Comparison of ENCODE assay signal across 28 cellular contexts in the genomic region with DNA sequence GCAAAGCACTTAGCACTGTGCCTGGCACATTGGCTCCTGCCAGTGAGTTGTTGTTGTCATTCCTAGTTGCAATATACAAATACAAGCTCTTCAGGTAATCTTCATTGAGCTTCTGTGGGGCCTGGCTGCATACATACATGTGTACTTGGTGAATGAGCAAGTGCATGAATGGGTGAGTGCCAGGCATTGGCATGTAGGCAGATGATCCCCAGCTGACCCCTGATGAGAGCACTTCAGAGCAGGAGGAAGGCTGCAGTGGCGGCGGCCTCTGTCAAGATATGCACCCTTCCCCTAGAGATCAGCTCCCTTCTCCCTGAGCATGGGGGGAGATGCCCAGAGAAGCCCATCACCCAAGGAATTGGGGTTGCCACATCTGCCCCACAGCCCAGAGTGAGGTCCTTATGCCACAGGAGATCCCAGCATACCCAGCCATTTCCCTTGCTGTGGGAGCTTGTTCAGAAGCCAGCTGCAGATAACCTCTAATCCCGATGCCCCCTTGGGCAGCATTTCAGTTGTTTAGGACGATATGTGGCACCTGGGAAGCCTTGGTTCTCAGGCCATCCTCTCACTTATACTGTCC. TPM values are rescaled to one million over a fixed set of nuclear protein-coding genes. Genes with fewer than 3 reads are reported as not detected.
"Had no signal": no experiment of that assay in that cellular context is flagged by ENCODE, and none has a peak within 500 bp of the region (broad histone marks: within the 10 kb centered on the region; RNA-seq: fewer than 3 reads in every experiment).

No MANE protein-coding gene starts in this region.

- H3K4me1 ChIP-seq: foreskin keratinocyte, gastroesophageal sphincter, prostate gland, testis, tibial artery, upper lobe of right lung, uterus had no signal

- H3K4me3 ChIP-seq: cardiac muscle cell, dorsolateral prefrontal cortex, gastroesophageal sphincter, heart left ventricle, prostate gland, sigmoid colon, testis, tibial artery, upper lobe of right lung, uterus had no signal

- H3K27ac ChIP-seq: cardiac muscle cell, dorsolateral prefrontal cortex, epithelial cell of prostate, foreskin keratinocyte, gastroesophageal sphincter, heart left ventricle, prostate gland, sigmoid colon, testis, tibial artery, upper lobe of right lung, uterus had no signal

- H3K27ac Mint-ChIP-seq: endodermal cell; immature natural killer cell; naive thymus-derived CD4-positive, alpha-beta T cell; stimulated activated memory B cell treated with anti-CD40 and anti-IgM and Interleukin-4, amounts not matched to agents 10 μg/mL and 1 μg/mL and 100 μg/mL, for 72 hours had no signal

- DNase-seq: cerebellar nuclear complex; dorsolateral prefrontal cortex; effector CD8-positive, alpha-beta T cell; endodermal cell; foreskin keratinocyte; heart left ventricle; hippocampal formation; immature natural killer cell; mesenchymal stem cell; midbrain; naive thymus-derived CD4-positive, alpha-beta T cell; right cardiac atrium; sigmoid colon; stimulated activated CD4-positive, alpha-beta T cell treated with anti-CD3 and anti-CD28 coated beads, Interleukin-2, amount 100 ng/mL, for 24 hours; stimulated activated CD4-positive, alpha-beta T cell treated with anti-CD3 and anti-CD28 coated beads, Interleukin-4, amount 100 ng/mL, for 24 hours; stimulated activated naive CD8-positive, alpha-beta T cell treated with anti-CD3 and anti-CD28 coated beads, Interleukin-15, Interleukin-2, amounts not matched to agents 100 U/mL and 50 U/mL, for 24 hours; substantia nigra; testis; tibial artery; upper lobe of right lung; uterus had no signal

- H3K9me3 Mint-ChIP-seq: endodermal cell; immature natural killer cell; naive thymus-derived CD4-positive, alpha-beta T cell; stimulated activated memory B cell treated with anti-CD40 and anti-IgM and Interleukin-4, amounts not matched to agents 10 μg/mL and 1 μg/mL and 100 μg/mL, for 72 hours had no signal

- ATAC-seq: esophagus mucosa; foreskin keratinocyte; gastroesophageal sphincter; naive thymus-derived CD4-positive, alpha-beta T cell; stimulated activated memory B cell treated with anti-CD40 and anti-IgM and Interleukin-4, amounts not matched to agents 10 μg/mL and 1 μg/mL and 100 μg/mL, for 72 hours; stimulated activated naive CD8-positive, alpha-beta T cell treated with anti-CD3 and anti-CD28 coated beads, Interleukin-15, Interleukin-2, amounts not matched to agents 100 U/mL and 50 U/mL, for 24 hours; upper lobe of right lung had no signal

- H3K9me3 ChIP-seq: gastroesophageal sphincter, heart left ventricle, prostate gland, sigmoid colon, testis, tibial artery, upper lobe of right lung, uterus had no signal

- H3K4me3 Mint-ChIP-seq: endodermal cell; immature natural killer cell; naive thymus-derived CD4-positive, alpha-beta T cell; stimulated activated memory B cell treated with anti-CD40 and anti-IgM and Interleukin-4, amounts not matched to agents 10 μg/mL and 1 μg/mL and 100 μg/mL, for 72 hours had no signal

- H3K36me3 ChIP-seq: cardiac muscle cell, gastroesophageal sphincter, heart left ventricle, prostate gland, sigmoid colon, tibial artery, upper lobe of right lung, uterus had no signal

- H3K36me3 Mint-ChIP-seq: immature natural killer cell; naive thymus-derived CD4-positive, alpha-beta T cell; stimulated activated memory B cell treated with anti-CD40 and anti-IgM and Interleukin-4, amounts not matched to agents 10 μg/mL and 1 μg/mL and 100 μg/mL, for 72 hours had no signal

- H3K4me1 Mint-ChIP-seq: endodermal cell; immature natural killer cell; naive thymus-derived CD4-positive, alpha-beta T cell; stimulated activated memory B cell treated with anti-CD40 and anti-IgM and Interleukin-4, amounts not matched to agents 10 μg/mL and 1 μg/mL and 100 μg/mL, for 72 hours had no signal

- H3K27me3 ChIP-seq: gastroesophageal sphincter, heart left ventricle, sigmoid colon, testis, upper lobe of right lung, uterus had no signal

RNA-seq across cellular contexts. Expression of a gene that starts 8.8 kb away (rescaled TPM):
- total RNA-seq: lung microvascular endothelial cell had no signal
- polyA plus RNA-seq: naive thymus-derived CD4-positive, alpha-beta T cell had no signal
